ENCODE assay signal across 13 cellular contexts in genomic region chr11:67419330-67420049, GRCh38. TPM values are rescaled to one million over a fixed set of nuclear protein-coding genes. Genes with fewer than 3 reads are reported as not detected.
DNase-seq lines count a peak whose midpoint lies in the region; ATAC-seq and TF ChIP-seq lines count a peak whose summit lies in the region.
"Had no signal": no experiment of that assay in that cellular context is flagged by ENCODE, and none has a peak within 500 bp of the region (broad histone marks: within the 10 kb centered on the region; RNA-seq: fewer than 3 reads in every experiment).

No MANE protein-coding gene starts in this region.

- no peak overlapping the region for H4K8ac ChIP-seq in mesendoderm (ENCODE audit: low read depth, low read length)

- H3K4ac ChIP-seq in mesendoderm (ENCODE audit: low read depth, low read length): no peak overlapping the region

- TF ChIP-seq CTCF in MCF 10A (IDR thresholded peaks at IDR 0.05; ENCODE audit: unreplicated experiment) (no peak), mammary epithelial cell (conservative IDR thresholded peaks at IDR 0.05 in 1 of 2, IDR thresholded peaks at IDR 0.05 in 1 of 2; ENCODE audit: extremely low read depth in 1 of 2, insufficient read depth in 1 of 2, low read depth in 1 of 2, low read length in 2 of 2) (no peak)
- TF ChIP-seq CTCF in activated CD8-positive, alpha-beta T cell treated with anti-CD3 and anti-CD28 coated beads for 36 hours (IDR thresholded peaks at IDR 0.05): no peak

- no peaks in the 10 kb centered on the region for H4K20me1 ChIP-seq in mammary epithelial cell (ENCODE audit: insufficient read depth, low read length)

- H3K27ac ChIP-seq in mammary epithelial cell (ENCODE audit: insufficient read depth, low read depth, low read length): no peak overlapping the region
- H3K27ac ChIP-seq in mesendoderm (ENCODE audit: low read depth, low read length): no peak overlapping the region
- H3K27ac ChIP-seq in thymus (ENCODE audit: low read depth): peak overlapping the region; percentile 88

- no peak overlapping the region for H3K4me2 ChIP-seq in mammary epithelial cell (ENCODE audit: insufficient read depth, low read depth, low read length)
- H3K4me2 ChIP-seq in mesendoderm (ENCODE audit: low read length): no peak overlapping the region

- 81% methylated on average over 12 of the region's 21 CpGs for WGBS in mammary epithelial cell (ENCODE audit: low coverage, missing lambda C conversion rate)
- no CpG with 5 or more reads among the region's 21 CpGs for WGBS in mesendoderm (ENCODE audit: extremely low coverage, insufficient coverage, low lambda C conversion rate)
- WGBS in thymus: 87% methylated on average over 21 of the region's 21 CpGs

- no peak for ATAC-seq in activated CD8-positive, alpha-beta T cell treated with anti-CD3 and anti-CD28 coated beads for 36 hours
- no peak for ATAC-seq in HG03520 (IDR thresholded peaks at IDR 0.05; ENCODE audit: unreplicated experiment)

- H3K4me1 Mint-ChIP-seq in MCF 10A (ENCODE audit: insufficient read depth, unreplicated experiment): peaks cover 20% of the 10 kb centered on the region
- peaks cover 52% of the 10 kb centered on the region for H3K4me1 Mint-ChIP-seq in activated CD8-positive, alpha-beta T cell treated with anti-CD3 and anti-CD28 coated beads for 36 hours (ENCODE audit: low read depth)

- H3K9me3 ChIP-seq in mammary epithelial cell (replicated peaks; ENCODE audit: insufficient read depth, low read length) (no peaks in the 10 kb centered on the region), thymus (ENCODE audit: control insufficient read depth) (no peaks in the 10 kb centered on the region)

- H3K27me3 ChIP-seq in mammary epithelial cell (ENCODE audit: insufficient read depth, low read length): no peaks in the 10 kb centered on the region
- H3K27me3 ChIP-seq in mesendoderm (ENCODE audit: insufficient read depth, low read length, poor library complexity): no peaks in the 10 kb centered on the region
- H3K27me3 ChIP-seq in thymus (ENCODE audit: control insufficient read depth, insufficient read depth): no peaks in the 10 kb centered on the region

- H2AFZ ChIP-seq in mammary epithelial cell (ENCODE audit: low read depth, low read length): no peak overlapping the region

- H3K56ac ChIP-seq in mesendoderm (ENCODE audit: low read length): peak overlapping the region; percentile 95

- H4K5ac ChIP-seq in mesendoderm (ENCODE audit: low read length): no peak overlapping the region

- no peak overlapping the region for H3K9ac ChIP-seq in mammary epithelial cell (ENCODE audit: insufficient read depth, low read length)
- no peak overlapping the region for H3K9ac ChIP-seq in mesendoderm (ENCODE audit: low read length)

- H3K36me3 Mint-ChIP-seq in MCF 10A (ENCODE audit: insufficient read depth, unreplicated experiment): no peaks in the 10 kb centered on the region
- no peaks in the 10 kb centered on the region for H3K36me3 Mint-ChIP-seq in activated CD8-positive, alpha-beta T cell treated with anti-CD3 and anti-CD28 coated beads for 36 hours (ENCODE audit: low read depth)

- H3K27ac Mint-ChIP-seq in MCF 10A (ENCODE audit: low read depth, unreplicated experiment): no peak overlapping the region
- H3K27ac Mint-ChIP-seq in activated CD8-positive, alpha-beta T cell treated with anti-CD3 and anti-CD28 coated beads for 36 hours: peak overlapping the region; percentile 89

- H3K4me3 Mint-ChIP-seq in MCF 10A (ENCODE audit: unreplicated experiment): peak overlapping the region; percentile 74
- H3K4me3 Mint-ChIP-seq in activated CD8-positive, alpha-beta T cell treated with anti-CD3 and anti-CD28 coated beads for 36 hours: peak overlapping the region; percentile 82

- no peaks in the 10 kb centered on the region for H3K36me3 ChIP-seq in mammary epithelial cell (ENCODE audit: insufficient read depth, low read length)
- no peaks in the 10 kb centered on the region for H3K36me3 ChIP-seq in mesendoderm (ENCODE audit: control insufficient read depth, insufficient read depth, low read length)
- H3K36me3 ChIP-seq in thymus (ENCODE audit: control insufficient read depth, insufficient read depth): no peaks in the 10 kb centered on the region

- no peak overlapping the region for H3K23ac ChIP-seq in mesendoderm (ENCODE audit: low read length)

- H3K4me1 ChIP-seq in mammary epithelial cell (ENCODE audit: insufficient read depth, low read length): peaks cover 32% of the 10 kb centered on the region
- H3K4me1 ChIP-seq in mesendoderm (ENCODE audit: control insufficient read depth, low read depth, low read length): no peaks in the 10 kb centered on the region
- H3K4me1 ChIP-seq in thymus (ENCODE audit: control insufficient read depth, insufficient read depth, low read length): peaks cover 68% of the 10 kb centered on the region

- H3K79me1 ChIP-seq in mesendoderm (ENCODE audit: low read length): no peaks in the 10 kb centered on the region

- no peaks in the 10 kb centered on the region for H3K27me3 Mint-ChIP-seq in MCF 10A (ENCODE audit: insufficient read depth, unreplicated experiment)
- H3K27me3 Mint-ChIP-seq in activated CD8-positive, alpha-beta T cell treated with anti-CD3 and anti-CD28 coated beads for 36 hours: no peaks in the 10 kb centered on the region

- no peak overlapping the region for H2AK5ac ChIP-seq in mesendoderm (ENCODE audit: low read length)

- DNase-seq in MCF 10A (ENCODE audit: unreplicated experiment) (no peak), mammary epithelial cell (no peak), mesendoderm (no peak), MV-4-11 (lab: John Stamatoyannopoulos, UW) (no peak), NCI-H446 treated with DMSO at 0.1 percent for 48 hours (lab: John Stamatoyannopoulos, UW) (no peak)
- no peak for DNase-seq in activated CD8-positive, alpha-beta T cell treated with anti-CD3 and anti-CD28 coated beads for 36 hours
- DNase-seq: activated CD4-positive, alpha-beta T cell treated with anti-CD3 and anti-CD28 coated beads, Interleukin-2, amount 50 U/mL, for 1 hour; central memory CD4-positive, alpha-beta T cell; NK-92 treated with Interleukin-12 subunit alpha and Interleukin-12 subunit beta, amount 100 ng/mL, for 24 hours had no signal

- H3K79me2 ChIP-seq in mammary epithelial cell (ENCODE audit: insufficient read depth, low read length) (no peaks in the 10 kb centered on the region), mesendoderm (ENCODE audit: control insufficient read depth, insufficient read depth, low read length) (no peaks in the 10 kb centered on the region)

- CTCF ChIA-PET in MCF 10A (lab: Yijun Ruan, JAX) (interaction anchor here (0.6 to 1.3 kb wide), 3 partner anchors 48 to 198 kb away, joined by 3 read pairs; no protein-coding TSS in a partner anchor), mammary epithelial cell (lab: Charles Lee; ENCODE audit: low non-redundant PET) (no interaction called here)
- CTCF ChIA-PET in activated CD8-positive, alpha-beta T cell treated with anti-CD3 and anti-CD28 coated beads for 36 hours (lab: Charles Lee): interaction anchor here (0.6 to 3.5 kb wide), 7 partner anchors 8 to 211 kb away, joined by 3 to 21 read pairs (median 4); partner anchors contain the start of genes PITPNM1, PPP1CA and TBC1D10C

- in situ Hi-C loops in mammary epithelial cell (cut with MboI; ENCODE audit: low sequenced_read_pairs in 2 of 2): no loop called here

- no peak overlapping the region for H2BK120ac ChIP-seq in mesendoderm (ENCODE audit: low read depth, low read length)

- no peak overlapping the region for H3K18ac ChIP-seq in mesendoderm (ENCODE audit: low read length)

- no peak overlapping the region for H2BK5ac ChIP-seq in mesendoderm (ENCODE audit: low read length)

- intact Hi-C loops in MCF 10A (cut with micrococcal nuclease) (no loop called here), mammary epithelial cell (cut with micrococcal nuclease) (no loop called here)
- intact Hi-C loops in activated CD8-positive, alpha-beta T cell treated with anti-CD3 and anti-CD28 coated beads for 36 hours (cut with micrococcal nuclease): no loop called here

- no peak overlapping the region for H2BK15ac ChIP-seq in mesendoderm (replicated peaks; ENCODE audit: low read depth)

- dilution Hi-C loops in mammary epithelial cell (cut with HindIII; ENCODE audit: low sequenced_read_pairs): loop anchor here (5.0 kb wide), 1 partner anchor 102 kb away; no protein-coding TSS in a partner anchor

- H3K4me3 ChIP-seq in mammary epithelial cell (replicated peaks in 1 of 3; ENCODE audit: insufficient read depth in 1 of 3, low read depth in 2 of 3, low read length in 3 of 3): no peak overlapping the region
- H3K4me3 ChIP-seq in mesendoderm (ENCODE audit: low read length): no peak overlapping the region
- H3K4me3 ChIP-seq in thymus (ENCODE audit: low read length): peak overlapping the region; percentile 28

- POLR2A ChIA-PET in MCF 10A (lab: Yijun Ruan, JAX): interaction anchor here (0.6 to 3.3 kb wide), 13 partner anchors 10 to 1041 kb away, joined by 3 to 27 read pairs (median 6); partner anchors contain the start of genes GSTP1, PPP1CA, PPP6R3 and RAD9A
- POLR2A ChIA-PET in activated CD8-positive, alpha-beta T cell treated with anti-CD3 and anti-CD28 coated beads for 36 hours (lab: Charles Lee): interaction anchor here (0.6 to 10.0 kb wide), 14 partner anchors 8 to 165 kb away, joined by 3 to 178 read pairs (median 10); partner anchors contain the start of genes AIP, GSTP1, POLD4 and PPP1CA

- no peaks in the 10 kb centered on the region for H3K9me3 Mint-ChIP-seq in MCF 10A (ENCODE audit: unreplicated experiment)
- H3K9me3 Mint-ChIP-seq in activated CD8-positive, alpha-beta T cell treated with anti-CD3 and anti-CD28 coated beads for 36 hours: no peaks in the 10 kb centered on the region

- BruUV-seq in MCF 10A (replicated peaks; lab: Mats Ljungman, UMichigan) (no TSS peak), mammary epithelial cell (replicated peaks; lab: Mats Ljungman, UMichigan) (no TSS peak)

RNA-seq across cellular contexts. Expression of gene CARNS1, which starts 4.0 kb away (rescaled TPM):
- total RNA-seq in MCF 10A (2022): 0.07 TPM in 1 of 2 replicates, not detected in the other
- total RNA-seq in mammary epithelial cell: under 1 TPM; 0.12 to 0.33 TPM
- 0.03 TPM for polyA plus RNA-seq in mammary epithelial cell
- not detected for polyA minus RNA-seq in mammary epithelial cell
- 1 to 10 TPM; 6.2 to 6.9 TPM for total RNA-seq in activated CD8-positive, alpha-beta T cell treated with anti-CD3 and anti-CD28 coated beads for 36 hours
- 0.14 TPM for polyA plus RNA-seq in mesendoderm (2013, experiment 1 of 2)
- polyA plus RNA-seq in mesendoderm (2013, experiment 2 of 2): 0.18 TPM
- polyA plus RNA-seq in thymus: 1.7 TPM

RNA-seq across cellular contexts. Expression of gene RPS6KB2, which starts 8.8 kb away (rescaled TPM):
- 49.8 and 60.1 TPM in 2 replicates for total RNA-seq in MCF 10A (2022)
- total RNA-seq in mammary epithelial cell: 10 to 100 TPM; 35.7 to 62.3 TPM
- polyA plus RNA-seq in mammary epithelial cell: 58.7 TPM
- polyA minus RNA-seq in mammary epithelial cell: 76.8 TPM
- 10 to 100 TPM; 54.8 to 57.4 TPM for total RNA-seq in activated CD8-positive, alpha-beta T cell treated with anti-CD3 and anti-CD28 coated beads for 36 hours
- polyA plus RNA-seq in mesendoderm (2013, experiment 1 of 2): 26.5 TPM
- polyA plus RNA-seq in mesendoderm (2013, experiment 2 of 2): 27.8 TPM
- 76.8 TPM for polyA plus RNA-seq in thymus

RNA-seq across cellular contexts. Expression of gene TBC1D10C, which starts 15.6 kb away (rescaled TPM):
- total RNA-seq in MCF 10A (2022) (not detected in 2 replicates), mammary epithelial cell (under 1 TPM in 1 of 2 donors, not detected in 1; 0.17 TPM)
- polyA plus RNA-seq in mammary epithelial cell (not detected), thymus (318 TPM)
- polyA minus RNA-seq in mammary epithelial cell: not detected
- total RNA-seq in activated CD8-positive, alpha-beta T cell treated with anti-CD3 and anti-CD28 coated beads for 36 hours: 100 to 1,000 TPM; 138 to 144 TPM
- polyA plus RNA-seq in mesendoderm (2013, experiment 1 of 2): 0.39 TPM
- 0.41 TPM for polyA plus RNA-seq in mesendoderm (2013, experiment 2 of 2)
- total RNA-seq: frontal cortex had no signal
- polyA plus RNA-seq: BJ had no signal

RNA-seq across cellular contexts. Expression of gene PPP1CA, which starts 17.8 kb away (rescaled TPM):
- total RNA-seq in MCF 10A (2022) (123 and 143 TPM in 2 replicates), mammary epithelial cell (100 to 1,000 TPM; 178 to 182 TPM)
- polyA plus RNA-seq in mammary epithelial cell (331 TPM), thymus (141 TPM)
- 255 TPM for polyA minus RNA-seq in mammary epithelial cell
- 100 to 1,000 TPM; 249 to 258 TPM for total RNA-seq in activated CD8-positive, alpha-beta T cell treated with anti-CD3 and anti-CD28 coated beads for 36 hours
- polyA plus RNA-seq in mesendoderm (2013, experiment 1 of 2): 216 TPM
- 212 TPM for polyA plus RNA-seq in mesendoderm (2013, experiment 2 of 2)

RNA-seq across cellular contexts. Expression of gene PTPRCAP, which starts 18.0 kb away (rescaled TPM):
- 0.54 and 0.86 TPM in 2 replicates for total RNA-seq in MCF 10A (2022)
- total RNA-seq in mammary epithelial cell: 1 to 10 TPM in 1 of 2 donors, not detected in 1; 1.2 TPM
- 0.18 TPM for polyA plus RNA-seq in mammary epithelial cell
- 0.93 TPM for polyA minus RNA-seq in mammary epithelial cell
- total RNA-seq in activated CD8-positive, alpha-beta T cell treated with anti-CD3 and anti-CD28 coated beads for 36 hours: 100 to 1,000 TPM; 107 to 114 TPM
- 0.74 TPM for polyA plus RNA-seq in mesendoderm (2013, experiment 1 of 2)
- polyA plus RNA-seq in mesendoderm (2013, experiment 2 of 2): 1.1 TPM
- polyA plus RNA-seq in thymus: 151 TPM
- total RNA-seq: frontal cortex had no signal

Comparison
In these comparisons a context has a peak if more than half of its experiments do, and no peak if none do; other contexts are left out.
1. RNA of gene TBC1D10C, which starts 15.6 kb away (total RNA-seq): 138 to 144 TPM in activated CD8-positive, alpha-beta T cell treated with anti-CD3 and anti-CD28 coated beads for 36 hours; 0.17 TPM in mammary epithelial cell and not detected in MCF 10A; every median in the first group is over 100 times any median in the second.